28 cellular contexts compared by ENCODE assay signal in genomic region chr1:151010346-151010726, GRCh38. TPM values are rescaled to one million over a fixed set of nuclear protein-coding genes. Genes with fewer than 3 reads are reported as not detected.
DNase-seq lines count a peak whose midpoint lies in the region; ATAC-seq and TF ChIP-seq lines count a peak whose summit lies in the region.
"Had no signal": no experiment of that assay in that cellular context is flagged by ENCODE, and none has a peak within 500 bp of the region (broad histone marks: within the 10 kb centered on the region; RNA-seq: fewer than 3 reads in every experiment).

No MANE protein-coding gene starts in this region.

- H3K9me3 Mint-ChIP-seq in T-helper 2 cell treated with Interferon-gamma antibody and Interleukin-4, amounts not matched to agents 5 μg/mL and 100 μg/mL, for 36 hours = no peaks in the 10 kb centered on the region
- H3K9me3 Mint-ChIP-seq in CD8-positive, alpha-beta T cell = no peaks in the 10 kb centered on the region
- H3K9me3 Mint-ChIP-seq in nephron = no peaks in the 10 kb centered on the region
- H3K9me3 Mint-ChIP-seq: mesothelial cell of epicardium; natural killer cell; stimulated activated naive B cell treated with anti-CD40 and anti-IgM and Interleukin-4, amounts not matched to agents 10 μg/mL and 1 μg/mL and 100 μg/mL, for 72 hours had no signal

- H3K36me3 Mint-ChIP-seq in T-helper 2 cell treated with Interferon-gamma antibody and Interleukin-4, amounts not matched to agents 5 μg/mL and 100 μg/mL, for 36 hours (ENCODE audit: low read depth) = peaks cover 3% of the 10 kb centered on the region
- peaks cover 29% of the 10 kb centered on the region for H3K36me3 Mint-ChIP-seq in CD8-positive, alpha-beta T cell
- H3K36me3 Mint-ChIP-seq in T-helper 17 cell (ENCODE audit: low read depth) (no peaks in the 10 kb centered on the region), nephron (ENCODE audit: low read depth) (peaks cover 4% of the 10 kb centered on the region)
- H3K36me3 Mint-ChIP-seq: natural killer cell had no signal

- CTCF ChIA-PET in CD8-positive, alpha-beta T cell (lab: Charles Lee) = interaction anchor here (1.2 to 1.9 kb wide), 4 partner anchors 9 to 93 kb away, joined by 3 to 7 read pairs (median 3); no protein-coding TSS in a partner anchor

- no peak overlapping the region for H3K27ac Mint-ChIP-seq in T-helper 2 cell treated with Interferon-gamma antibody and Interleukin-4, amounts not matched to agents 5 μg/mL and 100 μg/mL, for 36 hours
- no peak overlapping the region for H3K27ac Mint-ChIP-seq in CD8-positive, alpha-beta T cell
- H3K27ac Mint-ChIP-seq in T-helper 17 cell (peak overlapping the region; percentile 99), nephron (peak overlapping the region in 1 of 3 experiments; percentile 94)
- H3K27ac Mint-ChIP-seq: activated CD8-positive, alpha-beta T cell treated with anti-CD3 and anti-CD28 coated beads, Interleukin-2, amount 10 ng/mL, durations not matched to agents 7 days and 5 days; stimulated activated naive B cell treated with anti-CD40 and anti-IgM and Interleukin-4, amounts not matched to agents 10 μg/mL and 1 μg/mL and 100 μg/mL, for 72 hours had no signal

- H3K4me3 ChIP-seq in CD8-positive, alpha-beta T cell (ENCODE audit: low read depth, low read length) = no peak overlapping the region
- no peak overlapping the region for H3K4me3 ChIP-seq in ovary
- H3K4me3 ChIP-seq: breast epithelium, Peyer's patch, SJCRH30 had no signal

- intact Hi-C loops in CD8-positive, alpha-beta T cell (cut with DNase I, micrococcal nuclease) = no loop called here
- intact Hi-C loops in ovary (cut with DNase I) = no loop called here

- no peak for TF ChIP-seq POLR2A in ovary (IDR thresholded peaks at IDR 0.05)

- H3K4me1 ChIP-seq in CD8-positive, alpha-beta T cell (ENCODE audit: insufficient read depth, low read length) = peaks cover 57% of the 10 kb centered on the region
- peaks cover 1% of the 10 kb centered on the region for H3K4me1 ChIP-seq in ovary (ENCODE audit: insufficient read depth)

- no peak for TF ChIP-seq CTCF in CD8-positive, alpha-beta T cell (IDR thresholded peaks at IDR 0.05)
- TF ChIP-seq CTCF in nephron (IDR thresholded peaks at IDR 0.05; ENCODE audit: unreplicated experiment in 3 of 3) (no peak), ovary (IDR thresholded peaks at IDR 0.05) (no peak)

- WGBS in ovary, 3 donors = 90 to 94% (median 91%) methylated on average over 3 of the region's 3 CpGs

- ATAC-seq in CD8-positive, alpha-beta T cell = no peak
- ATAC-seq in T-helper 17 cell = no peak
- ATAC-seq: activated CD8-positive, alpha-beta T cell treated with anti-CD3 and anti-CD28 coated beads, Interleukin-2, amount 10 ng/mL, durations not matched to agents 7 days and 5 days; left ventricle myocardium superior; natural killer cell; sciatic nerve; stimulated activated naive B cell treated with anti-CD40 and anti-IgM and Interleukin-4, amounts not matched to agents 10 μg/mL and 1 μg/mL and 100 μg/mL, for 72 hours had no signal

- H3K4me3 Mint-ChIP-seq in T-helper 2 cell treated with Interferon-gamma antibody and Interleukin-4, amounts not matched to agents 5 μg/mL and 100 μg/mL, for 36 hours = peak overlapping the region; percentile 13
- peak overlapping the region; percentile 16 for H3K4me3 Mint-ChIP-seq in CD8-positive, alpha-beta T cell
- H3K4me3 Mint-ChIP-seq in T-helper 17 cell (no peak overlapping the region), nephron (peak overlapping the region; percentile 38 to 96 (median 93))
- H3K4me3 Mint-ChIP-seq: activated CD8-positive, alpha-beta T cell treated with anti-CD3 and anti-CD28 coated beads, Interleukin-2, amount 10 ng/mL, durations not matched to agents 7 days and 5 days; stimulated activated naive B cell treated with anti-CD40 and anti-IgM and Interleukin-4, amounts not matched to agents 10 μg/mL and 1 μg/mL and 100 μg/mL, for 72 hours had no signal

- no peaks in the 10 kb centered on the region for H3K27me3 Mint-ChIP-seq in T-helper 2 cell treated with Interferon-gamma antibody and Interleukin-4, amounts not matched to agents 5 μg/mL and 100 μg/mL, for 36 hours (ENCODE audit: low read depth)
- no peaks in the 10 kb centered on the region for H3K27me3 Mint-ChIP-seq in CD8-positive, alpha-beta T cell (ENCODE audit: low read depth)
- H3K27me3 Mint-ChIP-seq in T-helper 17 cell = no peaks in the 10 kb centered on the region
- no peaks in the 10 kb centered on the region for H3K27me3 Mint-ChIP-seq in nephron (ENCODE audit: low read depth)
- H3K27me3 Mint-ChIP-seq: stimulated activated naive B cell treated with anti-CD40 and anti-IgM and Interleukin-4, amounts not matched to agents 10 μg/mL and 1 μg/mL and 100 μg/mL, for 72 hours had no signal

- no peaks in the 10 kb centered on the region for H3K27me3 ChIP-seq in CD8-positive, alpha-beta T cell (ENCODE audit: insufficient read depth, low read length)
- no peaks in the 10 kb centered on the region for H3K27me3 ChIP-seq in ovary
- H3K27me3 ChIP-seq: breast epithelium, Peyer's patch, SJCRH30 had no signal

- peaks cover 49% of the 10 kb centered on the region for H3K4me1 Mint-ChIP-seq in T-helper 2 cell treated with Interferon-gamma antibody and Interleukin-4, amounts not matched to agents 5 μg/mL and 100 μg/mL, for 36 hours (ENCODE audit: low read depth)
- H3K4me1 Mint-ChIP-seq in CD8-positive, alpha-beta T cell (ENCODE audit: low read depth) = peaks cover 73% of the 10 kb centered on the region
- peaks cover 48% of the 10 kb centered on the region for H3K4me1 Mint-ChIP-seq in T-helper 17 cell
- peaks cover 61% of the 10 kb centered on the region for H3K4me1 Mint-ChIP-seq in nephron

- POLR2A ChIA-PET in CD8-positive, alpha-beta T cell (lab: Charles Lee) = interaction anchor here (0.6 to 2.5 kb wide), 3 partner anchors 9 to 62 kb away, joined by 4 to 9 read pairs (median 6); partner anchors contain the start of gene C1orf56

- TF ChIP-seq EP300 in ovary (IDR thresholded peaks at IDR 0.05) = no peak

- H3K36me3 ChIP-seq in CD8-positive, alpha-beta T cell (ENCODE audit: insufficient read depth, low read length) = no peaks in the 10 kb centered on the region
- no peaks in the 10 kb centered on the region for H3K36me3 ChIP-seq in ovary
- H3K36me3 ChIP-seq: breast epithelium, Peyer's patch, SJCRH30 had no signal

- DNase-seq in T-helper 2 cell treated with Interferon-gamma antibody and Interleukin-4, amounts not matched to agents 5 μg/mL and 100 μg/mL, for 36 hours (ENCODE audit: low spot score) = no peak
- DNase-seq in T-helper 2 cell = no peak
- no peak for DNase-seq in CD8-positive, alpha-beta T cell
- no peak for DNase-seq in T-helper 17 cell
- DNase-seq in stimulated activated CD4-positive, alpha-beta T cell treated with anti-CD3 and anti-CD28 coated beads, Interleukin-2, amount 100 ng/mL, for 24 hours = no peak
- no peak for DNase-seq in foreskin melanocyte
- DNase-seq in ovary = no peak
- DNase-seq: activated CD8-positive, alpha-beta T cell treated with anti-CD3 and anti-CD28 coated beads, Interleukin-2, amount 10 ng/mL, durations not matched to agents 7 days and 5 days; amygdala; glutamatergic neuron; IMR-90; islet precursor cell; left ventricle myocardium superior; natural killer cell; NCI-H1092 treated with DMSO at 0.1 percent for 48 hours; NCI-H2081; NCI-H526 treated with DMSO at 0.1 percent for 48 hours; Peyer's patch; SJCRH30; stimulated activated CD4-positive, alpha-beta T cell treated with anti-CD3 and anti-CD28 coated beads, Interleukin-12 subunit alpha, Interleukin-12 subunit beta, amount 100 ng/mL, for 4 hours; stimulated activated CD4-positive, alpha-beta T cell treated with anti-CD3 and anti-CD28 coated beads, Interleukin-4, amount 100 ng/mL, for 4 hours; stimulated activated naive B cell treated with anti-CD40 and anti-IgM and Interleukin-4, amounts not matched to agents 10 μg/mL and 1 μg/mL and 100 μg/mL, for 72 hours had no signal

- no peak overlapping the region for H3K27ac ChIP-seq in CD8-positive, alpha-beta T cell (ENCODE audit: low read depth, low read length)
- no peak overlapping the region for H3K27ac ChIP-seq in ovary
- H3K27ac ChIP-seq: 22Rv1, epithelial cell of prostate, Peyer's patch, SJCRH30 had no signal

- H3K9me3 ChIP-seq in CD8-positive, alpha-beta T cell (ENCODE audit: low read length) = no peaks in the 10 kb centered on the region
- H3K9me3 ChIP-seq in T-helper 17 cell (ENCODE audit: control insufficient read depth, low read length, poor library complexity, severe bottlenecking) = no peaks in the 10 kb centered on the region
- no peaks in the 10 kb centered on the region for H3K9me3 ChIP-seq in ovary
- H3K9me3 ChIP-seq: breast epithelium, Peyer's patch, SJCRH30 had no signal

RNA-seq across cellular contexts. Expression of gene PRUNE1, which starts 2.1 kb away (rescaled TPM):
- total RNA-seq in CD8-positive, alpha-beta T cell = 1 to 10 TPM; 8.0 to 9.0 TPM
- total RNA-seq in T-helper 17 cell (10 to 100 TPM; 15.8 to 30.0 TPM), ovary (10 to 100 TPM; 19.1 to 27.2 (median 22.9) TPM)
- polyA plus RNA-seq in ovary = 10 to 100 TPM; 17.2 to 30.7 TPM

RNA-seq across cellular contexts. Expression of gene MINDY1, which starts 3.6 kb away (rescaled TPM):
- total RNA-seq in CD8-positive, alpha-beta T cell = 1 to 10 TPM; 2.2 to 2.4 TPM
- total RNA-seq in T-helper 17 cell = 10 to 100 TPM; 19.0 to 31.6 TPM
- total RNA-seq in ovary = 10 to 100 TPM; 17.1 to 35.6 (median 26.9) TPM
- polyA plus RNA-seq in ovary = 10 to 100 TPM; 22.1 to 33.0 TPM

RNA-seq across cellular contexts. Expression of gene BNIPL, which starts 26.1 kb away (rescaled TPM):
- under 1 TPM; 0.08 to 0.47 TPM for total RNA-seq in CD8-positive, alpha-beta T cell
- total RNA-seq in T-helper 17 cell (under 1 TPM; 0.42 to 0.57 TPM), ovary (10 to 100 TPM in 1 of 7 donors, 1 to 10 TPM in 1, under 1 TPM in 5; 0.17 to 10.6 (median 0.60) TPM)
- under 1 TPM; 0.13 to 0.32 TPM for polyA plus RNA-seq in ovary

RNA-seq across cellular contexts. Expression of gene ANXA9, which starts 28.2 kb away (rescaled TPM):
- under 1 TPM in 1 of 2 experiments, not detected in 1; 0.16 TPM for total RNA-seq in CD8-positive, alpha-beta T cell
- under 1 TPM in 1 of 2 donors, not detected in 1; 0.15 TPM for total RNA-seq in T-helper 17 cell
- total RNA-seq in ovary = 1 to 10 TPM in 3 of 7 donors, under 1 TPM in 4; 0.24 to 6.9 (median 0.79) TPM
- 1 to 10 TPM in 1 of 2 donors, under 1 TPM in 1; 0.44 to 1.2 TPM for polyA plus RNA-seq in ovary
- total RNA-seq: activated CD8-positive, alpha-beta T cell treated with anti-CD3 and anti-CD28 coated beads, Interleukin-2, amount 10 ng/mL, durations not matched to agents 7 days and 5 days; SJCRH30 had no signal

RNA-seq across cellular contexts. Expression of gene CERS2, which starts 35.7 kb away (rescaled TPM):
- 10 to 100 TPM; 74.5 to 75.5 TPM for total RNA-seq in CD8-positive, alpha-beta T cell
- total RNA-seq in T-helper 17 cell (100 to 1,000 TPM; 108 to 142 TPM), ovary (100 to 1,000 TPM in 5 of 7 donors, 10 to 100 TPM in 2; 91.9 to 198 (median 156) TPM)
- polyA plus RNA-seq in ovary = 100 to 1,000 TPM; 124 to 339 TPM

Comparison
In these comparisons a context has a peak if more than half of its experiments do, and no peak if none do; other contexts are left out.
1. RNA of gene MINDY1, which starts 3.6 kb away (total RNA-seq): 19.0 to 31.6 TPM in T-helper 17 cell and 17.1 to 35.6 TPM in ovary; 2.2 to 2.4 TPM in CD8-positive, alpha-beta T cell; every median in the first group is over 4 times any median in the second.